14 cellular contexts compared by ENCODE assay signal in the genomic region with DNA sequence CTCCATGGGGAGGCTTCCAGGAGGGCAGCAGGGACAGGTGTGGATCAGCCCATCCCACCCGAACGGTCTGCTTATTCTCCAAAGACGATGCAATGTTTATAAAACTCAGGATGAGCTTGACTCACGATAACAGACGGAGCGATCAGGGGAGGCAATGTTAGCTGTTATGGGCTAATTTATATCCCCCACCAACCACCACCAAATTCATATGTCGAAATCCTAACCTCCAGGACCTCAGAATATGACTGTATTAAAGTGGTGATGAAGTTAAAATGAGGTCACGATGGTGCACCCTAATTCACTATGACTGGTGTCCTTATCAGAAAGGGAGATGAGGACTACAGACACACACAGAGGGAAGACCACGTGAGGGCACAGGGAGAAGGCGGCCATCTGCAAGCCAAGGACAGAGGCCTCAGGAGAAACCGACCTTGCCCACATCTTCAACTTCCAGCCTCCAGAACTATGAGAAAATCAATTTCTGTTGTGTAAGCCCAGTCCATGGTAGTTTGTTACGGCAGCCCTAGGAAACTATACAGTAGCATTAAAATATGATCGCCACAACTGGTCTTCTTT. TPM values are rescaled to one million over a fixed set of nuclear protein-coding genes. Genes with fewer than 3 reads are reported as not detected.
DNase-seq lines count a peak whose midpoint lies in the region; ATAC-seq and TF ChIP-seq lines count a peak whose summit lies in the region.
"Had no signal": no experiment of that assay in that cellular context is flagged by ENCODE, and none has a peak within 500 bp of the region (broad histone marks: within the 10 kb centered on the region; RNA-seq: fewer than 3 reads in every experiment).

No MANE protein-coding gene starts in this region.

- no peaks in the 10 kb centered on the region for H3K27me3 Mint-ChIP-seq in Calu3 (ENCODE audit: unreplicated experiment)

- no peaks in the 10 kb centered on the region for H3K36me3 ChIP-seq in rectal smooth muscle tissue (ENCODE audit: control insufficient read depth, insufficient read depth, low read length)

- H3K27ac ChIP-seq in rectal smooth muscle tissue (ENCODE audit: low read depth, low read length) = peak overlapping the region; percentile 73
- no peak overlapping the region for H3K27ac ChIP-seq in caudate nucleus (ENCODE audit: low read depth, low read length)

- no peak for TF ChIP-seq CTCF in Calu3 (IDR thresholded peaks at IDR 0.05; ENCODE audit: unreplicated experiment)

- peak overlapping the region; percentile 80 for H3K27ac Mint-ChIP-seq in Calu3 (ENCODE audit: unreplicated experiment)
- H3K27ac Mint-ChIP-seq: CD8-positive, alpha-beta memory T cell; T-helper 2 cell treated with Interferon-gamma antibody and Interleukin-4, amounts not matched to agents 5 μg/mL and 100 μg/mL, for 36 hours had no signal

- H3K9me3 Mint-ChIP-seq in Calu3 (ENCODE audit: low read depth, unreplicated experiment) = no peaks in the 10 kb centered on the region
- H3K9me3 Mint-ChIP-seq: activated T-cell treated with anti-CD3 and anti-CD28 coated beads, Interleukin-2, amount 50 U/mL, for 4 hours; CD8-positive, alpha-beta memory T cell; T-helper 2 cell treated with Interferon-gamma antibody and Interleukin-4, amounts not matched to agents 5 μg/mL and 100 μg/mL, for 36 hours had no signal

- H3K36me3 Mint-ChIP-seq in Calu3 (ENCODE audit: insufficient read depth, unreplicated experiment) = peaks cover 10% of the 10 kb centered on the region
- H3K36me3 Mint-ChIP-seq: CD8-positive, alpha-beta memory T cell had no signal

- H3K9ac ChIP-seq in rectal smooth muscle tissue (ENCODE audit: low read length) = no peak overlapping the region

- ATAC-seq in esophagus mucosa (peak; percentile 0), GM18511 (IDR thresholded peaks at IDR 0.05; ENCODE audit: unreplicated experiment) (no peak)
- ATAC-seq: GM12878 had no signal

- peaks cover 3% of the 10 kb centered on the region for H3K4me1 ChIP-seq in rectal smooth muscle tissue (ENCODE audit: control insufficient read depth, insufficient read depth, low read length)

- H3K4me3 Mint-ChIP-seq in Calu3 (ENCODE audit: low read depth, unreplicated experiment) = no peak overlapping the region
- H3K4me3 Mint-ChIP-seq: activated T-cell treated with anti-CD3 and anti-CD28 coated beads, Interleukin-2, amount 50 U/mL, for 4 hours; CD8-positive, alpha-beta memory T cell; T-helper 2 cell treated with Interferon-gamma antibody and Interleukin-4, amounts not matched to agents 5 μg/mL and 100 μg/mL, for 36 hours had no signal

- DNase-seq in Calu3 (no peak), NOMO-1 treated with DMSO at 0.1 percent for 48 hours (lab: John Stamatoyannopoulos, UW; ENCODE audit: unreplicated experiment) (peak; percentile 56), caudate nucleus (lab: John Stamatoyannopoulos, UW) (no peak), OCI-M1 (lab: John Stamatoyannopoulos, UW) (no peak), amniotic stem cell (lab: John Stamatoyannopoulos, UW) (no peak)
- DNase-seq: activated T-cell treated with anti-CD3 and anti-CD28 coated beads, Interleukin-2, amount 50 U/mL, for 4 hours; CD8-positive, alpha-beta memory T cell; islet precursor cell; NCI-H2171 treated with DMSO at 0.1 percent for 48 hours had no signal

- no TSS peak for BruUV-seq in Calu3 (replicated peaks; lab: Mats Ljungman, UMichigan)

- H3K27me3 ChIP-seq in rectal smooth muscle tissue (ENCODE audit: control insufficient read depth, insufficient read depth, low read length) = no peaks in the 10 kb centered on the region

- intact Hi-C loops in Calu3 (cut with micrococcal nuclease; ENCODE audit: unreplicated experiment) = no loop called here

- no peak overlapping the region for H3K4me3 ChIP-seq in rectal smooth muscle tissue (ENCODE audit: low read length)
- H3K4me3 ChIP-seq: GM12878 had no signal

- peaks cover 67% of the 10 kb centered on the region for H3K4me1 Mint-ChIP-seq in Calu3 (ENCODE audit: low read depth, unreplicated experiment)
- H3K4me1 Mint-ChIP-seq: CD8-positive, alpha-beta memory T cell had no signal

- CTCF ChIA-PET in Calu3 (lab: Charles Lee) = interaction anchor here (0.8 kb wide), 1 partner anchor 241 kb away, joined by 3 read pairs; a partner anchor contains a TSS

RNA-seq across cellular contexts. Expression of a gene that starts 7.0 kb away (rescaled TPM):
- total RNA-seq in Calu3 (2022) (0.54 TPM in 1 of 2 replicates, not detected in the other), esophagus mucosa (0.72 TPM)
